ENCODE assay signal across 15 cellular contexts in the genomic region with DNA sequence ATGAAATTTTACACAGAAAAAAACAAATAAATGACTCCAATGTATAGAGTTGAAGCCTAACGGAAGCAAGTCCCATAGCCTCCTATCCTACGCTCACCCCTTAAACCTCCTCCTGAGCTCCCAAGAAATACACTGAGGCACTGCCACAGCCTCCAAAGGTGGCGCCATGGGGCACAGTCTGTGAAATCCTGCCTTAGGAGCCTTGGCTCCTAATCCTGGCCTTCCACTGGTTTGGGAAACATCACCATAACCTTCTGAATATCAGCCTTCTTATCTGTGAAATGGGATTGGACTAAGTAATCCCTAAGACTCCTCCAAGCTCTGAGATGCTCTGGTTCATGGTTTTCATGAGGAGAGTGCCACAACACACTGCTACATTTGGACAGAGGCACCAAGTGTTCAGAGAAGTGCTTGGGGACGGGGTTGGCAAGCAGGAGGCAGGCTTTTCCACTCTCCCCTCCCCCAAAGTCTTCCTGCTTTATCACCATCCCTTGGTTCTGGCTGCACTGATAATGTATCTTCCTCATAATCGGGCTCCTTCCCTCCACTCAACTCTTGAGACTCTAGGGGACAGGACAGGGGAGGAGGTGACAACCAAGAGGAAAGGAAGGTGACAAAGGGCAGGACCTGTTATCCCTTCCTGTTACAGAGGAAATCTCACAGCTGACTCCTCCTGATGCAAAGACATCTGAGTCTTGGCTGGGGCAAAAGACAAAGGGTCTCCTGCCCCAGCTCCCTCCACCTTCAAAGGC. TPM values are rescaled to one million over a fixed set of nuclear protein-coding genes. Genes with fewer than 3 reads are reported as not detected.
DNase-seq lines count a peak whose midpoint lies in the region; ATAC-seq and TF ChIP-seq lines count a peak whose summit lies in the region.
"Had no signal": no experiment of that assay in that cellular context is flagged by ENCODE, and none has a peak within 500 bp of the region (broad histone marks: within the 10 kb centered on the region; RNA-seq: fewer than 3 reads in every experiment).

No MANE protein-coding gene starts in this region.

- H3K9me3 Mint-ChIP-seq in activated CD4-positive, alpha-beta memory T cell treated with anti-CD3 and anti-CD28 coated beads, Interleukin-2, amount 10 ng/mL, durations not matched to agents 7 days and 5 days: peaks cover 4% of the 10 kb centered on the region
- H3K9me3 Mint-ChIP-seq in activated CD4-positive, alpha-beta memory T cell treated with anti-CD3 and anti-CD28 coated beads for 36 hours: peaks cover 11% of the 10 kb centered on the region
- H3K9me3 Mint-ChIP-seq in dendritic cell treated with granulocyte-macrophage colony-stimulating factor and Interleukin-4, amounts not matched to agents 40 ng/mL and 50 ng/mL, for 4 days: peaks cover 7% of the 10 kb centered on the region
- peaks cover 3% of the 10 kb centered on the region for H3K9me3 Mint-ChIP-seq in stimulated activated memory B cell treated with anti-CD40 and anti-IgM and Interleukin-4, amounts not matched to agents 10 μg/mL and 1 μg/mL and 100 μg/mL, for 72 hours

- no peak overlapping the region for H2AFZ ChIP-seq in Loucy (ENCODE audit: low read length)

- H3K4me1 Mint-ChIP-seq in activated CD4-positive, alpha-beta memory T cell treated with anti-CD3 and anti-CD28 coated beads, Interleukin-2, amount 10 ng/mL, durations not matched to agents 7 days and 5 days: peaks cover 69% of the 10 kb centered on the region
- H3K4me1 Mint-ChIP-seq in activated CD4-positive, alpha-beta memory T cell treated with anti-CD3 and anti-CD28 coated beads for 36 hours (ENCODE audit: low read depth): peaks cover 57% of the 10 kb centered on the region
- H3K4me1 Mint-ChIP-seq in dendritic cell treated with granulocyte-macrophage colony-stimulating factor and Interleukin-4, amounts not matched to agents 40 ng/mL and 50 ng/mL, for 4 days (ENCODE audit: low read depth): peaks cover 59% of the 10 kb centered on the region
- peaks cover 66% of the 10 kb centered on the region for H3K4me1 Mint-ChIP-seq in stimulated activated memory B cell treated with anti-CD40 and anti-IgM and Interleukin-4, amounts not matched to agents 10 μg/mL and 1 μg/mL and 100 μg/mL, for 72 hours

- intact Hi-C loops in activated CD4-positive, alpha-beta memory T cell treated with anti-CD3 and anti-CD28 coated beads for 36 hours (cut with micrococcal nuclease): no loop called here
- intact Hi-C loops in dendritic cell treated with granulocyte-macrophage colony-stimulating factor and Interleukin-4, amounts not matched to agents 40 ng/mL and 50 ng/mL, for 4 days (cut with micrococcal nuclease): no loop called here
- intact Hi-C loops in mucosa of descending colon (cut with DNase I, micrococcal nuclease): no loop called here

- no peaks in the 10 kb centered on the region for H3K27me3 ChIP-seq in Loucy (ENCODE audit: insufficient read depth, low read length, poor library complexity, severe bottlenecking)
- H3K27me3 ChIP-seq: pancreas had no signal

- POLR2A ChIA-PET in activated CD4-positive, alpha-beta memory T cell treated with anti-CD3 and anti-CD28 coated beads, Interleukin-2, amount 10 ng/mL, durations not matched to agents 7 days and 5 days (lab: Charles Lee): interaction anchor here (1.2 kb wide), 1 partner anchor 34 kb away, joined by 4 read pairs; no protein-coding TSS in a partner anchor
- POLR2A ChIA-PET in activated CD4-positive, alpha-beta memory T cell treated with anti-CD3 and anti-CD28 coated beads for 36 hours (lab: Charles Lee): interaction anchor here (1.0 kb wide), 1 partner anchor 26 kb away, joined by 3 read pairs; no protein-coding TSS in a partner anchor

- H3K27ac Mint-ChIP-seq in activated CD4-positive, alpha-beta memory T cell treated with anti-CD3 and anti-CD28 coated beads, Interleukin-2, amount 10 ng/mL, durations not matched to agents 7 days and 5 days: peak overlapping the region; percentile 61
- H3K27ac Mint-ChIP-seq in activated CD4-positive, alpha-beta memory T cell treated with anti-CD3 and anti-CD28 coated beads for 36 hours: no peak overlapping the region
- H3K27ac Mint-ChIP-seq in dendritic cell treated with granulocyte-macrophage colony-stimulating factor and Interleukin-4, amounts not matched to agents 40 ng/mL and 50 ng/mL, for 4 days: peak overlapping the region; percentile 24
- peak overlapping the region; percentile 58 for H3K27ac Mint-ChIP-seq in stimulated activated memory B cell treated with anti-CD40 and anti-IgM and Interleukin-4, amounts not matched to agents 10 μg/mL and 1 μg/mL and 100 μg/mL, for 72 hours

- peak; percentile 29 for TF ChIP-seq CTCF in Loucy (conservative IDR thresholded peaks at IDR 0.05; ENCODE audit: low read length)
- no peak for TF ChIP-seq CTCF in mucosa of descending colon (IDR thresholded peaks at IDR 0.05)

- H3K36me3 Mint-ChIP-seq in activated CD4-positive, alpha-beta memory T cell treated with anti-CD3 and anti-CD28 coated beads, Interleukin-2, amount 10 ng/mL, durations not matched to agents 7 days and 5 days (ENCODE audit: low read depth): peaks cover 4% of the 10 kb centered on the region
- peaks cover 4% of the 10 kb centered on the region for H3K36me3 Mint-ChIP-seq in activated CD4-positive, alpha-beta memory T cell treated with anti-CD3 and anti-CD28 coated beads for 36 hours
- peaks cover 5% of the 10 kb centered on the region for H3K36me3 Mint-ChIP-seq in dendritic cell treated with granulocyte-macrophage colony-stimulating factor and Interleukin-4, amounts not matched to agents 40 ng/mL and 50 ng/mL, for 4 days (ENCODE audit: low read depth)
- H3K36me3 Mint-ChIP-seq in stimulated activated memory B cell treated with anti-CD40 and anti-IgM and Interleukin-4, amounts not matched to agents 10 μg/mL and 1 μg/mL and 100 μg/mL, for 72 hours: peaks cover 49% of the 10 kb centered on the region

- H4K20me1 ChIP-seq in Loucy (ENCODE audit: insufficient read depth, low read length, poor library complexity, severe bottlenecking): no peaks in the 10 kb centered on the region

- no peak for ATAC-seq in stimulated activated memory B cell treated with anti-CD40 and anti-IgM and Interleukin-4, amounts not matched to agents 10 μg/mL and 1 μg/mL and 100 μg/mL, for 72 hours
- ATAC-seq in mucosa of descending colon (no peak), HG03139 (IDR thresholded peaks at IDR 0.05; ENCODE audit: unreplicated experiment) (no peak)

- H3K4me3 ChIP-seq in Loucy (ENCODE audit: low read length, poor library complexity, severe bottlenecking): no peak overlapping the region
- H3K4me3 ChIP-seq in mucosa of descending colon: no peak overlapping the region
- H3K4me3 ChIP-seq: coronary artery, HAP-1, pancreas had no signal

- H3K4me3 Mint-ChIP-seq in activated CD4-positive, alpha-beta memory T cell treated with anti-CD3 and anti-CD28 coated beads, Interleukin-2, amount 10 ng/mL, durations not matched to agents 7 days and 5 days: no peak overlapping the region
- H3K4me3 Mint-ChIP-seq in activated CD4-positive, alpha-beta memory T cell treated with anti-CD3 and anti-CD28 coated beads for 36 hours: no peak overlapping the region
- H3K4me3 Mint-ChIP-seq in dendritic cell treated with granulocyte-macrophage colony-stimulating factor and Interleukin-4, amounts not matched to agents 40 ng/mL and 50 ng/mL, for 4 days: peak overlapping the region; percentile 20
- peak overlapping the region; percentile 74 for H3K4me3 Mint-ChIP-seq in stimulated activated memory B cell treated with anti-CD40 and anti-IgM and Interleukin-4, amounts not matched to agents 10 μg/mL and 1 μg/mL and 100 μg/mL, for 72 hours

- H3K4me1 ChIP-seq in Loucy (ENCODE audit: insufficient read depth, low read length, poor library complexity, severe bottlenecking): no peaks in the 10 kb centered on the region
- H3K4me1 ChIP-seq in mucosa of descending colon (ENCODE audit: low read depth): no peaks in the 10 kb centered on the region
- H3K4me1 ChIP-seq: pancreas had no signal

- H3K9ac ChIP-seq in Loucy (ENCODE audit: low read depth, low read length, poor library complexity, severe bottlenecking): no peak overlapping the region

- H3K4me2 ChIP-seq in Loucy (ENCODE audit: low read depth, low read length, poor library complexity, severe bottlenecking): no peak overlapping the region

- H3K9me3 ChIP-seq in Loucy (ENCODE audit: insufficient read depth, low read depth, low read length) (peaks cover 4% of the 10 kb centered on the region; the same call in 1 of the 2 replicates), mucosa of descending colon (no peaks in the 10 kb centered on the region)
- H3K9me3 ChIP-seq: HAP-1, pancreas had no signal

- peaks cover 2% of the 10 kb centered on the region for H3K27me3 Mint-ChIP-seq in activated CD4-positive, alpha-beta memory T cell treated with anti-CD3 and anti-CD28 coated beads, Interleukin-2, amount 10 ng/mL, durations not matched to agents 7 days and 5 days
- no peaks in the 10 kb centered on the region for H3K27me3 Mint-ChIP-seq in activated CD4-positive, alpha-beta memory T cell treated with anti-CD3 and anti-CD28 coated beads for 36 hours
- H3K27me3 Mint-ChIP-seq in dendritic cell treated with granulocyte-macrophage colony-stimulating factor and Interleukin-4, amounts not matched to agents 40 ng/mL and 50 ng/mL, for 4 days: no peaks in the 10 kb centered on the region
- H3K27me3 Mint-ChIP-seq in stimulated activated memory B cell treated with anti-CD40 and anti-IgM and Interleukin-4, amounts not matched to agents 10 μg/mL and 1 μg/mL and 100 μg/mL, for 72 hours: no peaks in the 10 kb centered on the region

- DNase-seq in activated CD4-positive, alpha-beta memory T cell treated with anti-CD3 and anti-CD28 coated beads, Interleukin-2, amount 10 ng/mL, durations not matched to agents 7 days and 5 days: no peak
- DNase-seq in activated CD4-positive, alpha-beta memory T cell treated with anti-CD3 and anti-CD28 coated beads for 36 hours: no peak
- no peak for DNase-seq in substantia nigra (lab: John Stamatoyannopoulos, UW)
- DNase-seq in mucosa of descending colon: no peak
- DNase-seq: amygdala, DMS 273 treated with DMSO at 0.1 percent for 48 hours, mammary epithelial cell, NCI-H2171 treated with DMSO at 0.1 percent for 48 hours, pancreas had no signal

- H3K9me2 ChIP-seq in Loucy (replicated peaks; ENCODE audit: low read depth, low read length): no peaks in the 10 kb centered on the region

- CTCF ChIA-PET in activated CD4-positive, alpha-beta memory T cell treated with anti-CD3 and anti-CD28 coated beads, Interleukin-2, amount 10 ng/mL, durations not matched to agents 7 days and 5 days (lab: Charles Lee): interaction anchor here (1.8 kb wide), 1 partner anchor 26 kb away, joined by 4 read pairs; no protein-coding TSS in a partner anchor
- CTCF ChIA-PET in activated CD4-positive, alpha-beta memory T cell treated with anti-CD3 and anti-CD28 coated beads for 36 hours (lab: Charles Lee): interaction anchor here (0.6 to 4.0 kb wide), 6 partner anchors 9 to 211 kb away, joined by 3 to 27 read pairs (median 3); no protein-coding TSS in a partner anchor

- H3K79me2 ChIP-seq in Loucy (ENCODE audit: insufficient read depth, low read length): no peaks in the 10 kb centered on the region

- H3K36me3 ChIP-seq in Loucy (ENCODE audit: insufficient read depth, low read length) (no peaks in the 10 kb centered on the region), mucosa of descending colon (ENCODE audit: low read depth) (no peaks in the 10 kb centered on the region)
- H3K36me3 ChIP-seq: HAP-1, pancreas had no signal

- H3K27ac ChIP-seq in substantia nigra (ENCODE audit: low read depth, low read length, poor library complexity, severe bottlenecking): no peak overlapping the region
- H3K27ac ChIP-seq: coronary artery, pancreas had no signal

- no peaks in the 10 kb centered on the region for H3F3A ChIP-seq in Loucy (ENCODE audit: low read depth)

RNA-seq across cellular contexts. Expression of gene SLAMF7, which starts 2.7 kb away (rescaled TPM):
- 10 to 100 TPM; 13.7 to 15.3 TPM for total RNA-seq in activated CD4-positive, alpha-beta memory T cell treated with anti-CD3 and anti-CD28 coated beads, Interleukin-2, amount 10 ng/mL, durations not matched to agents 7 days and 5 days
- total RNA-seq in activated CD4-positive, alpha-beta memory T cell treated with anti-CD3 and anti-CD28 coated beads for 36 hours: 10 to 100 TPM; 11.4 to 15.9 TPM
- 10 to 100 TPM in 2 of 3 donors, 1 to 10 TPM in 1; 6.4 to 12.7 (median 10.1) TPM for total RNA-seq in mucosa of descending colon

RNA-seq across cellular contexts. Expression of gene CD48, which starts 30.2 kb away (rescaled TPM):
- 100 to 1,000 TPM; 403 to 404 TPM for total RNA-seq in activated CD4-positive, alpha-beta memory T cell treated with anti-CD3 and anti-CD28 coated beads, Interleukin-2, amount 10 ng/mL, durations not matched to agents 7 days and 5 days
- 100 to 1,000 TPM; 190 to 194 TPM for total RNA-seq in activated CD4-positive, alpha-beta memory T cell treated with anti-CD3 and anti-CD28 coated beads for 36 hours
- 1 to 10 TPM; 5.9 to 8.6 (median 6.1) TPM for total RNA-seq in mucosa of descending colon
- total RNA-seq: mammary epithelial cell had no signal

RNA-seq across cellular contexts. Expression of gene LY9, which starts 54.2 kb away (rescaled TPM):
- 10 to 100 TPM; 46.4 to 49.9 TPM for total RNA-seq in activated CD4-positive, alpha-beta memory T cell treated with anti-CD3 and anti-CD28 coated beads, Interleukin-2, amount 10 ng/mL, durations not matched to agents 7 days and 5 days
- total RNA-seq in activated CD4-positive, alpha-beta memory T cell treated with anti-CD3 and anti-CD28 coated beads for 36 hours: 1 to 10 TPM; 4.8 to 4.9 TPM
- total RNA-seq in mucosa of descending colon: 1 to 10 TPM; 1.3 to 2.5 (median 2.3) TPM
- total RNA-seq: mammary epithelial cell had no signal

Comparison
In these comparisons a context has a peak if more than half of its experiments do, and no peak if none do; other contexts are left out.
1. RNA of gene LY9, which starts 54.2 kb away (total RNA-seq): 46.4 to 49.9 TPM in activated CD4-positive, alpha-beta memory T cell treated with anti-CD3 and anti-CD28 coated beads, Interleukin-2, amount 10 ng/mL, durations not matched to agents 7 days and 5 days; 4.8 to 4.9 TPM in activated CD4-positive, alpha-beta memory T cell treated with anti-CD3 and anti-CD28 coated beads for 36 hours and 1.3 to 2.5 TPM in mucosa of descending colon; every median in the first group is over 4 times any median in the second.
2. H3K4me3 Mint-ChIP-seq: peak in dendritic cell treated with granulocyte-macrophage colony-stimulating factor and Interleukin-4, amounts not matched to agents 40 ng/mL and 50 ng/mL, for 4 days (single experiment) and stimulated activated memory B cell treated with anti-CD40 and anti-IgM and Interleukin-4, amounts not matched to agents 10 μg/mL and 1 μg/mL and 100 μg/mL, for 72 hours (single experiment); none in activated CD4-positive, alpha-beta memory T cell treated with anti-CD3 and anti-CD28 coated beads, Interleukin-2, amount 10 ng/mL, durations not matched to agents 7 days and 5 days (single experiment) and activated CD4-positive, alpha-beta memory T cell treated with anti-CD3 and anti-CD28 coated beads for 36 hours (single experiment).
3. RNA of gene CD48, which starts 30.2 kb away (total RNA-seq): 403 to 404 TPM in activated CD4-positive, alpha-beta memory T cell treated with anti-CD3 and anti-CD28 coated beads, Interleukin-2, amount 10 ng/mL, durations not matched to agents 7 days and 5 days and 190 to 194 TPM in activated CD4-positive, alpha-beta memory T cell treated with anti-CD3 and anti-CD28 coated beads for 36 hours; 5.9 to 8.6 TPM in mucosa of descending colon; every median in the first group is over 10 times any median in the second.